ENCODE assay signal across 8 cellular contexts in the genomic region with DNA sequence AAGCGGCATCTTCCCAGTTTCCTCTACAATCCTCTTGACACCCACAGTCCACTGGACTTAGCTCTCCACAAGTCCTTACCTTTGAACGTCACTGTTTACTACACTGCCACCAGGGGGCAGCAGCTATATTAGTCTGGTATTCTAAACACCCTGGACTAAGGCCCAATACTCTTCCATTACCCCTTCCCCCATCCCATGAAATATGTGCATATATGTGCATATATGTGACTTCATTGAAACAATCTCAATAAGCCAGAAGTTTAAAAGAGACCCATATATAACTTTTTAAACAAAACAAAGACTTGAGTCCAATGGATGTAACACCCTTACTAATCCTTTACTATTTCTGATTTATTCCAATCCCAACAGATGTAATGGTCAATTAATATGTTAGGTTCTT. TPM values are rescaled to one million over a fixed set of nuclear protein-coding genes. Genes with fewer than 3 reads are reported as not detected.
DNase-seq lines count a peak whose midpoint lies in the region; ATAC-seq, FAIRE-seq and TF ChIP-seq lines count a peak whose summit lies in the region.

No MANE protein-coding gene starts in this region.

- no peak overlapping the region for H3K4me3 ChIP-seq in NT2/D1 (ENCODE audit: insufficient read length, low read depth)

- DNase-seq in D721Med (ENCODE audit: insufficient read length, low spot score) = no peak
- peak; percentile 56 for DNase-seq in HPDE6-E6E7 (ENCODE audit: extremely low spot score)
- DNase-seq in NT2/D1 (ENCODE audit: low read depth, low spot score) = peak; percentile 83
- DNase-seq in activated CD8-positive, alpha-beta memory T cell treated with anti-CD3 and anti-CD28 coated beads, Interleukin-2, amount 50 U/mL, for 1 hour (ENCODE audit: extremely low read depth) = peak; percentile 40
- peak in 38 of 49 donors; percentile 7 to 80 (median 54) for DNase-seq in substantia nigra (lab: John Stamatoyannopoulos, UW)

- no peak overlapping the region for H3K4me3 Mint-ChIP-seq in nephron

- H3K27me3 Mint-ChIP-seq in nephron (ENCODE audit: low read depth) = peaks cover 3% of the 10 kb centered on the region

- ATAC-seq in GM21367 (IDR thresholded peaks at IDR 0.05; ENCODE audit: unreplicated experiment) = peak; percentile 96
- peak; percentile 79 for ATAC-seq in esophagus mucosa

- no peaks in the 10 kb centered on the region for H3K4me1 ChIP-seq in NT2/D1 (ENCODE audit: insufficient read depth, insufficient read length)

- H3K9me3 ChIP-seq in NT2/D1 (ENCODE audit: insufficient read depth, low read length) = peaks cover 13% of the 10 kb centered on the region; the same call in 1 of the 2 replicates

- no peak for FAIRE-seq in D721Med (lab: Jason Lieb, UNC)

- H3K27ac Mint-ChIP-seq in nephron = no peak overlapping the region

- no peak overlapping the region for H3K27ac ChIP-seq in substantia nigra (ENCODE audit: low read depth, low read length, poor library complexity, severe bottlenecking)

- no peaks in the 10 kb centered on the region for H3K36me3 ChIP-seq in NT2/D1 (ENCODE audit: insufficient read depth, insufficient read length, low read length)

- peaks cover 5% of the 10 kb centered on the region for H3K36me3 Mint-ChIP-seq in nephron (ENCODE audit: low read depth)

- no peaks in the 10 kb centered on the region for H3K4me1 Mint-ChIP-seq in nephron

- H3K9me3 Mint-ChIP-seq in nephron = peaks cover 3% of the 10 kb centered on the region

- TF ChIP-seq CTCF in D721Med (IDR thresholded peaks at IDR 0.05; ENCODE audit: insufficient read depth, missing control alignments) (peak; percentile 68), nephron (IDR thresholded peaks at IDR 0.05; ENCODE audit: unreplicated experiment in 3 of 3) (peak; percentile 49 to 54 (median 50))

- H3K9ac ChIP-seq in NT2/D1 (ENCODE audit: insufficient read length, low read depth) = no peak overlapping the region

- H3K27me3 ChIP-seq in NT2/D1 (ENCODE audit: insufficient read depth, insufficient read length) = no peaks in the 10 kb centered on the region

RNA-seq across cellular contexts. Expression of gene GGACT, which starts 15.5 kb away (rescaled TPM):
- 3.6 TPM for total RNA-seq in esophagus mucosa
